ENCODE assay signal across 8 cellular contexts in genomic region chr4:48340905-48341775, GRCh38. TPM values are rescaled to one million over a fixed set of nuclear protein-coding genes. Genes with fewer than 3 reads are reported as not detected.
A peak's percentile ranks its signal among the peaks of the same experiment; 100 is the strongest.
DNase-seq lines count a peak whose midpoint lies in the region; ATAC-seq lines count a peak whose summit lies in the region.

Gene SLAIN2 (plus strand): TSS chr4:48341529. CDS start chr4:48341740, 211 bp downstream.

- ATAC-seq in GM19467 (IDR thresholded peaks at IDR 0.05; ENCODE audit: unreplicated experiment): peak; percentile 88

- DNase-seq in COLO668 (lab: John Stamatoyannopoulos, UW; ENCODE audit: unreplicated experiment): peak; percentile 100
- DNase-seq in HS-27A (ENCODE audit: low read depth): peak; percentile 89
- DNase-seq in NK-92 (lab: John Stamatoyannopoulos, UW; ENCODE audit: unreplicated experiment): peak; percentile 70
- peak; percentile 100 for DNase-seq in activated CD8-positive, alpha-beta memory T cell treated with anti-CD3 and anti-CD28 coated beads for 24 hours
- peak; percentile 96 for DNase-seq in effector CD8-positive, alpha-beta T cell (lab: John Stamatoyannopoulos, UW)
- DNase-seq in lung microvascular endothelial cell (ENCODE audit: low read depth in 2 of 2): peak; percentile 98 to 99
- peak; percentile 95 to 97 (median 97) for DNase-seq in stimulated activated CD4-positive, alpha-beta T cell treated with anti-CD3 and anti-CD28 coated beads, TNF-alpha, amount 100 ng/mL, for 48 hours (ENCODE audit: low read depth in 3 of 3)

RNA-seq across cellular contexts. Expression of gene SLAIN2, which starts in this region (rescaled TPM):
- total RNA-seq in lung microvascular endothelial cell: 16.8 and 18.5 TPM in 2 replicates

Comparison
In these comparisons a context has a peak if more than half of its experiments do, and no peak if none do; other contexts are left out.
1. Peak in every context shown above with its lines: DNase-seq and ATAC-seq.